1 cellular context compared by ENCODE assay signal in genomic region chr14:61042220-61042619, GRCh38.
TF ChIP-seq lines count a peak whose summit lies in the region.

No MANE protein-coding gene starts in this region.

TF ChIP-seq in HepG2, 621 proteins besides CTCF, POLR2A, EP300 and RAD21 (continued from another document and continues in another):
- TF ChIP-seq ZNF407 (CRISPR knock-in tag; IDR thresholded peaks at IDR 0.05; ENCODE audit: not compliant biosample characterization) (no peak), MTERF4 (CRISPR knock-in tag; IDR thresholded peaks at IDR 0.05) (no peak), IKZF4 (CRISPR knock-in tag; IDR thresholded peaks at IDR 0.05; ENCODE audit: borderline replicate concordance, low read depth, not compliant biosample characterization) (no peak), ZNF10 (CRISPR knock-in tag; IDR thresholded peaks at IDR 0.05; ENCODE audit: borderline replicate concordance, low read depth) (no peak), SNAI1 (CRISPR knock-in tag; IDR thresholded peaks at IDR 0.05; ENCODE audit: borderline replicate concordance) (no peak), HNRNPH1 (optimal IDR thresholded peaks at IDR 0.05; ENCODE audit: low read depth, low read length) (no peak), U2AF2 (IDR thresholded peaks at IDR 0.05; ENCODE audit: low read depth, low read length) (no peak), HOXA5 (CRISPR knock-in tag; IDR thresholded peaks at IDR 0.05) (no peak), NFYC (CRISPR knock-in tag; IDR thresholded peaks at IDR 0.05) (no peak), CENPX (CRISPR knock-in tag; IDR thresholded peaks at IDR 0.05) (no peak), ZNF431 (CRISPR knock-in tag; IDR thresholded peaks at IDR 0.05; ENCODE audit: borderline replicate concordance, low read depth) (no peak), PITX1 (CRISPR knock-in tag; IDR thresholded peaks at IDR 0.05) (peak; percentile 56; the same call in 1 of the 2 replicates), STAG1 (CRISPR knock-in tag; IDR thresholded peaks at IDR 0.05) (no peak), ZNF572 (CRISPR knock-in tag; IDR thresholded peaks at IDR 0.05) (no peak), ZNF652 (CRISPR knock-in tag; IDR thresholded peaks at IDR 0.05; ENCODE audit: borderline replicate concordance, low read depth) (0 out of 2 replicates have a peak, but pooled peaks have one; percentile 16), MAFK (conservative IDR thresholded peaks at IDR 0.05 in 1 of 2, IDR thresholded peaks at IDR 0.05 in 1 of 2; ENCODE audit: low read length in 2 of 2) (no peak), GLI4 (CRISPR knock-in tag; IDR thresholded peaks at IDR 0.05; ENCODE audit: borderline replicate concordance) (no peak), GMEB1 (CRISPR knock-in tag; IDR thresholded peaks at IDR 0.05; ENCODE audit: borderline replicate concordance) (no peak), ZBTB44 (CRISPR knock-in tag; IDR thresholded peaks at IDR 0.05) (no peak), ZNF382 (CRISPR knock-in tag; IDR thresholded peaks at IDR 0.05; ENCODE audit: borderline replicate concordance) (no peak), ZFP36L2 (CRISPR knock-in tag; IDR thresholded peaks at IDR 0.05) (no peak), CHD2 (IDR thresholded peaks at IDR 0.05; ENCODE audit: low read depth, low read length) (no peak), NR2F6 (IDR thresholded peaks at IDR 0.05) (peak; percentile 84), NR2F6 (CRISPR knock-in tag; IDR thresholded peaks at IDR 0.05) (peak; percentile 72), ETV6 (CRISPR knock-in tag; conservative IDR thresholded peaks at IDR 0.05) (no peak), ZNF550 (CRISPR knock-in tag; IDR thresholded peaks at IDR 0.05; ENCODE audit: borderline replicate concordance) (no peak), ZFP82 (CRISPR knock-in tag; IDR thresholded peaks at IDR 0.05; ENCODE audit: borderline replicate concordance) (no peak), ATRX (CRISPR knock-in tag; IDR thresholded peaks at IDR 0.05; ENCODE audit: borderline replicate concordance) (no peak), MBNL3 (CRISPR knock-in tag; conservative IDR thresholded peaks at IDR 0.05) (no peak), HOXD1 (CRISPR knock-in tag; IDR thresholded peaks at IDR 0.05) (no peak), MED8 (CRISPR knock-in tag; IDR thresholded peaks at IDR 0.05; ENCODE audit: insufficient replicate concordance) (no peak), GATAD1 (CRISPR knock-in tag; IDR thresholded peaks at IDR 0.05) (peak; percentile 39; the same call in 1 of the 2 replicates), ELF1 (CRISPR knock-in tag; IDR thresholded peaks at IDR 0.05) (peak; percentile 30; the same call in 1 of the 2 replicates), ZNF790 (CRISPR knock-in tag; IDR thresholded peaks at IDR 0.05; ENCODE audit: borderline replicate concordance) (no peak), KDM2A (CRISPR knock-in tag; IDR thresholded peaks at IDR 0.05; ENCODE audit: borderline replicate concordance, low read depth) (no peak), FOXA3 (CRISPR knock-in tag; IDR thresholded peaks at IDR 0.05) (peak; percentile 97), KDM4B (CRISPR knock-in tag; IDR thresholded peaks at IDR 0.05) (no peak), PPARG (CRISPR knock-in tag; conservative IDR thresholded peaks at IDR 0.05) (peak; percentile 61), MED13 (CRISPR knock-in tag; IDR thresholded peaks at IDR 0.05) (no peak), RFX1 (IDR thresholded peaks at IDR 0.05) (no peak), ZKSCAN8 (CRISPR knock-in tag; IDR thresholded peaks at IDR 0.05; ENCODE audit: borderline replicate concordance) (peak; percentile 59; the same call in 1 of the 2 replicates), ZNF274 (CRISPR knock-in tag; IDR thresholded peaks at IDR 0.05) (no peak), NR0B2 (CRISPR knock-in tag; IDR thresholded peaks at IDR 0.05) (no peak), ZBTB1 (CRISPR knock-in tag; IDR thresholded peaks at IDR 0.05; ENCODE audit: borderline replicate concordance) (no peak), ATF7 (IDR thresholded peaks at IDR 0.05) (no peak), ATF7 (CRISPR knock-in tag; IDR thresholded peaks at IDR 0.05) (no peak), HOXA9 (CRISPR knock-in tag; IDR thresholded peaks at IDR 0.05; ENCODE audit: borderline replicate concordance) (no peak)
- TF ChIP-seq, protein P1, sequence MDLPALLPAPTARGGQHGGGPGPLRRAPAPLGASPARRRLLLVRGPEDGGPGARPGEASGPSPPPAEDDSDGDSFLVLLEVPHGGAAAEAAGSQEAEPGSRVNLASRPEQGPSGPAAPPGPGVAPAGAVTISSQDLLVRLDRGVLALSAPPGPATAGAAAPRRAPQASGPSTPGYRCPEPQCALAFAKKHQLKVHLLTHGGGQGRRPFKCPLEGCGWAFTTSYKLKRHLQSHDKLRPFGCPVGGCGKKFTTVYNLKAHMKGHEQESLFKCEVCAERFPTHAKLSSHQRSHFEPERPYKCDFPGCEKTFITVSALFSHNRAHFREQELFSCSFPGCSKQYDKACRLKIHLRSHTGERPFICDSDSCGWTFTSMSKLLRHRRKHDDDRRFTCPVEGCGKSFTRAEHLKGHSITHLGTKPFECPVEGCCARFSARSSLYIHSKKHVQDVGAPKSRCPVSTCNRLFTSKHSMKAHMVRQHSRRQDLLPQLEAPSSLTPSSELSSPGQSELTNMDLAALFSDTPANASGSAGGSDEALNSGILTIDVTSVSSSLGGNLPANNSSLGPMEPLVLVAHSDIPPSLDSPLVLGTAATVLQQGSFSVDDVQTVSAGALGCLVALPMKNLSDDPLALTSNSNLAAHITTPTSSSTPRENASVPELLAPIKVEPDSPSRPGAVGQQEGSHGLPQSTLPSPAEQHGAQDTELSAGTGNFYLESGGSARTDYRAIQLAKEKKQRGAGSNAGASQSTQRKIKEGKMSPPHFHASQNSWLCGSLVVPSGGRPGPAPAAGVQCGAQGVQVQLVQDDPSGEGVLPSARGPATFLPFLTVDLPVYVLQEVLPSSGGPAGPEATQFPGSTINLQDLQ (CRISPR knock-in tag; IDR thresholded peaks at IDR 0.05) = no peak
- TF ChIP-seq, protein P2, sequence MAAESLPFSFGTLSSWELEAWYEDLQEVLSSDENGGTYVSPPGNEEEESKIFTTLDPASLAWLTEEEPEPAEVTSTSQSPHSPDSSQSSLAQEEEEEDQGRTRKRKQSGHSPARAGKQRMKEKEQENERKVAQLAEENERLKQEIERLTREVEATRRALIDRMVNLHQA (CRISPR knock-in tag; IDR thresholded peaks at IDR 0.05) = no peak
- TF ChIP-seq, protein P3, sequence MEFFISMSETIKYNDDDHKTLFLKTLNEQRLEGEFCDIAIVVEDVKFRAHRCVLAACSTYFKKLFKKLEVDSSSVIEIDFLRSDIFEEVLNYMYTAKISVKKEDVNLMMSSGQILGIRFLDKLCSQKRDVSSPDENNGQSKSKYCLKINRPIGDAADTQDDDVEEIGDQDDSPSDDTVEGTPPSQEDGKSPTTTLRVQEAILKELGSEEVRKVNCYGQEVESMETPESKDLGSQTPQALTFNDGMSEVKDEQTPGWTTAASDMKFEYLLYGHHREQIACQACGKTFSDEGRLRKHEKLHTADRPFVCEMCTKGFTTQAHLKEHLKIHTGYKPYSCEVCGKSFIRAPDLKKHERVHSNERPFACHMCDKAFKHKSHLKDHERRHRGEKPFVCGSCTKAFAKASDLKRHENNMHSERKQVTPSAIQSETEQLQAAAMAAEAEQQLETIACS (CRISPR knock-in tag; IDR thresholded peaks at IDR 0.05) = no peak
